14 cellular contexts compared by ENCODE assay signal in the genomic region with DNA sequence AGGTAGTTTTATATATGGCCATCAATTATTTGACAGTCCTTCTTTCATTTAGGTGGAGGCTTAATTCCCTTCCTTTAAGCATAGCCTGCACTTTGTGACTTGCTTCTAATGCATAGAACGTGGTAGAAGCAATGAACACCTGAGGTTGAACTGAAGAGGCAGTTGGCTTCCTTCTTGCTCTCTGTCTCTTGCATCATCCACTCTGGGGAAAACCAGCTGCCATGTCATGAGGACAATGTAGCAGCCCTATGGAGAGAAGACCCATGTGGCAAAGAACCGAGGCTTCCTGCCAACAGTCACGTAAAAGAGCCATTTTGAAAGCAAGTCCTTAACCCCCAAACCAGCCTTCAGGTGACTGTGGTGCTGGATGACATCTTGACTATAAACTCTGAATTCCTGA. TPM values are rescaled to one million over a fixed set of nuclear protein-coding genes. Genes with fewer than 3 reads are reported as not detected.
"Had no signal": no experiment of that assay in that cellular context is flagged by ENCODE, and none has a peak within 500 bp of the region (broad histone marks: within the 10 kb centered on the region; RNA-seq: fewer than 3 reads in every experiment).

No MANE protein-coding gene starts in this region.

- H3K9me3 Mint-ChIP-seq: activated CD4-positive, alpha-beta memory T cell treated with anti-CD3 and anti-CD28 coated beads, Interleukin-2, amount 10 ng/mL, durations not matched to agents 7 days and 5 days; activated naive CD8-positive, alpha-beta T cell treated with anti-CD3 and anti-CD28 coated beads, Interleukin-2, amount 10 ng/mL, durations not matched to agents 7 days and 5 days; endodermal cell had no signal

- H3K4me3 ChIP-seq: breast epithelium, hepatocyte, lower lobe of right lung, right atrium auricular region had no signal

- H3K27me3 ChIP-seq: breast epithelium, hepatocyte, right atrium auricular region had no signal

- H3K27ac ChIP-seq: breast epithelium, hepatocyte, lower lobe of right lung, right atrium auricular region had no signal

- H3K4me1 Mint-ChIP-seq: stimulated activated memory B cell treated with anti-CD40 and anti-IgM and Interleukin-4, amounts not matched to agents 10 μg/mL and 1 μg/mL and 100 μg/mL, for 72 hours had no signal

- H3K36me3 Mint-ChIP-seq: activated naive CD8-positive, alpha-beta T cell treated with anti-CD3 and anti-CD28 coated beads, Interleukin-2, amount 10 ng/mL, durations not matched to agents 7 days and 5 days; stimulated activated memory B cell treated with anti-CD40 and anti-IgM and Interleukin-4, amounts not matched to agents 10 μg/mL and 1 μg/mL and 100 μg/mL, for 72 hours had no signal

- H3K4me1 ChIP-seq: breast epithelium had no signal

- H3K27ac Mint-ChIP-seq: activated CD4-positive, alpha-beta memory T cell treated with anti-CD3 and anti-CD28 coated beads, Interleukin-2, amount 10 ng/mL, durations not matched to agents 7 days and 5 days; activated naive CD8-positive, alpha-beta T cell treated with anti-CD3 and anti-CD28 coated beads, Interleukin-2, amount 10 ng/mL, durations not matched to agents 7 days and 5 days; endodermal cell; stimulated activated memory B cell treated with anti-CD40 and anti-IgM and Interleukin-4, amounts not matched to agents 10 μg/mL and 1 μg/mL and 100 μg/mL, for 72 hours had no signal

- DNase-seq: activated CD4-positive, alpha-beta memory T cell treated with anti-CD3 and anti-CD28 coated beads, Interleukin-2, amount 10 ng/mL, durations not matched to agents 7 days and 5 days; activated CD4-positive, alpha-beta T cell treated with anti-CD3 and anti-CD28 coated beads for 1 hour; activated naive CD8-positive, alpha-beta T cell treated with anti-CD3 and anti-CD28 coated beads, Interleukin-2, amount 10 ng/mL, durations not matched to agents 7 days and 5 days; aorta; endodermal cell; erythroblast; lower lobe of right lung; midbrain; substantia nigra; trophoblast cell had no signal

- ATAC-seq: lower lobe of right lung; stimulated activated memory B cell treated with anti-CD40 and anti-IgM and Interleukin-4, amounts not matched to agents 10 μg/mL and 1 μg/mL and 100 μg/mL, for 72 hours had no signal

- H3K79me2 ChIP-seq: hepatocyte had no signal

- H3K36me3 ChIP-seq: breast epithelium, lower lobe of right lung, right atrium auricular region had no signal

- H3K4me2 ChIP-seq: hepatocyte had no signal

- H3K4me3 Mint-ChIP-seq: activated CD4-positive, alpha-beta memory T cell treated with anti-CD3 and anti-CD28 coated beads, Interleukin-2, amount 10 ng/mL, durations not matched to agents 7 days and 5 days; activated naive CD8-positive, alpha-beta T cell treated with anti-CD3 and anti-CD28 coated beads, Interleukin-2, amount 10 ng/mL, durations not matched to agents 7 days and 5 days; endodermal cell; stimulated activated memory B cell treated with anti-CD40 and anti-IgM and Interleukin-4, amounts not matched to agents 10 μg/mL and 1 μg/mL and 100 μg/mL, for 72 hours had no signal

- H2AFZ ChIP-seq: hepatocyte had no signal

RNA-seq across cellular contexts. Expression of gene ATOH8, which starts 46.8 kb away (rescaled TPM):
- total RNA-seq: activated naive CD8-positive, alpha-beta T cell treated with anti-CD3 and anti-CD28 coated beads, Interleukin-2, amount 10 ng/mL, durations not matched to agents 7 days and 5 days had no signal
